In the genomic region with DNA sequence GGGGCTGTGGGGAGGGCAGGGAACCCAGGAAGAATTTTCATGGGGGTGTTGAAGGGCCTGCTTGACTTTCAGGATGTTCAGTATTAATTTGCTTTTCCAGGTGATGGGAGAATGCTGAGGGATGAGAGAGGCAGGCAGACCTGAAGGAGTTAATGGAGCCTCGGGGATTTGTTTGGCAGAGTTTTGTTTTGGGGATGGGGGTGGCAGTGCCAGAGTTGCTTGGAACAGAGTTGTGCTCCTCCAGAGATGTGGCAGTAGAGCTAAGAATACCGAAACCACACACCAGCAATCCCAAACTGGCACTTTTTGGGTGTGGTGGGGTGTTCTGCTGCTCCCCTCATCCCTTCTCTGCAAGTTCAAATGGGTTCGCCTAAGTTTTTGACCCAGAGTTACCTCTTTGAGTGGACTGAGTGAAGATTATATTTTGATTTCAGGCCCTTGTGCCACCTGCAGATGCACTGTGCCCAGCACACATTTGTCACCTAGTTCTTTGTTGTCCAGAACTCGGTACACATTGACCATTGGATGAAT, we compare ENCODE assay signal across 9 cellular contexts. TPM values are rescaled to one million over a fixed set of nuclear protein-coding genes. Genes with fewer than 3 reads are reported as not detected.
A peak's percentile ranks its signal among the peaks of the same experiment; 100 is the strongest.
DNase-seq lines count a peak whose midpoint lies in the region; ATAC-seq and TF ChIP-seq lines count a peak whose summit lies in the region.
"Had no signal": no experiment of that assay in that cellular context is flagged by ENCODE, and none has a peak within 500 bp of the region (broad histone marks: within the 10 kb centered on the region; RNA-seq: fewer than 3 reads in every experiment).

No MANE protein-coding gene starts in this region.

- H3K79me2 ChIP-seq in neural progenitor cell (ENCODE audit: low read depth), result peaks cover 64% of the 10 kb centered on the region

- H3K4me3 ChIP-seq in AG04450 (ENCODE audit: low read depth, low read length), result peak overlapping the region; percentile 76
- H3K4me3 ChIP-seq in MG63, result peak overlapping the region; percentile 72
- peak overlapping the region; percentile 93 for H3K4me3 ChIP-seq in neural progenitor cell

- no peak for DNase-seq in AG04450 (ENCODE audit: low read depth, low spot score)
- DNase-seq in MG63, result no peak
- DNase-seq in endothelial cell (ENCODE audit: low spot score), result no peak
- DNase-seq in neural progenitor cell (ENCODE audit: low spot score), result no peak
- no peak for DNase-seq in cerebellar nuclear complex (lab: John Stamatoyannopoulos, UW)
- DNase-seq in 8988T, result no peak
- DNase-seq in mucosa of gallbladder (ENCODE audit: low spot score), result no peak
- DNase-seq: NCI-H187 had no signal

- H3K9me3 Mint-ChIP-seq in endothelial cell (ENCODE audit: unreplicated experiment) (no peaks in the 10 kb centered on the region), neural progenitor cell (no peaks in the 10 kb centered on the region)

- peak overlapping the region; percentile 70 for H3K9ac ChIP-seq in neural progenitor cell

- H3K27me3 ChIP-seq in AG04450 (ENCODE audit: control insufficient read depth, insufficient read depth, low read length), result peaks cover 10% of the 10 kb centered on the region
- H3K27me3 ChIP-seq in MG63, result no peaks in the 10 kb centered on the region; the same call in 1 of the 2 replicates
- H3K27me3 ChIP-seq in neural progenitor cell, result no peaks in the 10 kb centered on the region

- peaks cover 47% of the 10 kb centered on the region for H3K4me1 ChIP-seq in neural progenitor cell

- peaks cover 29% of the 10 kb centered on the region for H3F3A ChIP-seq in neural progenitor cell (ENCODE audit: low read depth)

- no peak for TF ChIP-seq CTCF in AG04450 (IDR thresholded peaks at IDR 0.05; ENCODE audit: low read depth, low read length)
- TF ChIP-seq CTCF in endothelial cell (IDR thresholded peaks at IDR 0.05; ENCODE audit: unreplicated experiment), result no peak
- TF ChIP-seq CTCF in neural progenitor cell (IDR thresholded peaks at IDR 0.05), result no peak

- H3K4me3 Mint-ChIP-seq in endothelial cell (ENCODE audit: unreplicated experiment) (peak overlapping the region; percentile 91), neural progenitor cell (peak overlapping the region; percentile 98)

- H3K27ac ChIP-seq in AG04450 (ENCODE audit: low read depth, low read length) (no peak overlapping the region), neural progenitor cell (no peak overlapping the region)

- H4K20me1 ChIP-seq in neural progenitor cell (ENCODE audit: low read depth), result peaks cover 39% of the 10 kb centered on the region

- peaks cover 12% of the 10 kb centered on the region for H3K27me3 Mint-ChIP-seq in endothelial cell (ENCODE audit: unreplicated experiment)
- peaks cover 8% of the 10 kb centered on the region for H3K27me3 Mint-ChIP-seq in neural progenitor cell (ENCODE audit: insufficient read depth, low read depth)

- H3K36me3 ChIP-seq in MG63, result no peaks in the 10 kb centered on the region
- H3K36me3 ChIP-seq in neural progenitor cell, result peaks cover 7% of the 10 kb centered on the region

- H3K36me3 Mint-ChIP-seq in endothelial cell (ENCODE audit: low read depth, unreplicated experiment) (no peaks in the 10 kb centered on the region), neural progenitor cell (peaks cover 48% of the 10 kb centered on the region)

- H3K4me2 ChIP-seq in neural progenitor cell, result peak overlapping the region; percentile 99

- H3K4me1 Mint-ChIP-seq in endothelial cell (ENCODE audit: unreplicated experiment) (peaks cover 16% of the 10 kb centered on the region), neural progenitor cell (peaks cover 85% of the 10 kb centered on the region)

- ATAC-seq in HG02840 (IDR thresholded peaks at IDR 0.05; ENCODE audit: low FRiP score, unreplicated experiment), result no peak

- no peaks in the 10 kb centered on the region; the same call in 1 of the 2 replicates for H3K9me3 ChIP-seq in AG04450 (ENCODE audit: control insufficient read depth, insufficient read depth, low read length)
- H3K9me3 ChIP-seq in MG63, result no peaks in the 10 kb centered on the region
- no peaks in the 10 kb centered on the region for H3K9me3 ChIP-seq in neural progenitor cell (ENCODE audit: low read depth)

- H2AFZ ChIP-seq in neural progenitor cell (replicated peaks), result no peak overlapping the region

- CTCF ChIA-PET in AG04450 (lab: Charles Lee), result interaction anchor here (1.9 kb wide), 1 partner anchor 75 kb away, joined by 4 read pairs; no protein-coding TSS in a partner anchor

- POLR2A ChIA-PET in AG04450 (lab: Yijun Ruan, JAX), result no interaction called here

- no peak overlapping the region for H3K27ac Mint-ChIP-seq in endothelial cell (ENCODE audit: unreplicated experiment)
- peak overlapping the region; percentile 99 for H3K27ac Mint-ChIP-seq in neural progenitor cell

RNA-seq across cellular contexts. Expression of a gene that starts 1.6 kb away (rescaled TPM):
- polyA plus RNA-seq in AG04450 (2011; rRNA removed), result 11.2 and 13.4 TPM in 2 replicates
- 15.3 and 17.2 TPM in 2 replicates for polyA minus RNA-seq in AG04450 (2011; rRNA and poly(A)+ RNA removed)
- 1.4 and 3.9 TPM in 2 replicates for total RNA-seq in MG63 (2014; rRNA removed; shearing (Covaris generic); ENCODE audit: low replicate concordance)
- total RNA-seq in endothelial cell (ENCODE audit: unreplicated experiment) (3.8 TPM), neural progenitor cell (ENCODE audit: low replicate concordance) (35.2 and 57.3 TPM in 2 replicates), mucosa of gallbladder (20.5 TPM)
